ENCODE assay signal across 9 cellular contexts in genomic region chr3:52291508-52292181, GRCh38. TPM values are rescaled to one million over a fixed set of nuclear protein-coding genes. Genes with fewer than 3 reads are reported as not detected.
DNase-seq lines count a peak whose midpoint lies in the region; ATAC-seq and TF ChIP-seq lines count a peak whose summit lies in the region.
"Had no signal": no experiment of that assay in that cellular context is flagged by ENCODE, and none has a peak within 500 bp of the region (broad histone marks: within the 10 kb centered on the region; RNA-seq: fewer than 3 reads in every experiment).

No MANE protein-coding gene starts in this region.

- no peaks in the 10 kb centered on the region; the same call in 1 of the 2 replicates for H4K20me1 ChIP-seq in GM23338 (replicated peaks; ENCODE audit: insufficient read depth)

- ATAC-seq in GM23338 (peak; percentile 35), HG02870 (IDR thresholded peaks at IDR 0.05; ENCODE audit: unreplicated experiment) (no peak)

- no peaks in the 10 kb centered on the region; the same call in 2 of the 3 replicates for H3K36me3 Mint-ChIP-seq in GM23338 (ENCODE audit: low read depth)

- peaks cover 7% of the 10 kb centered on the region for H3K27me3 Mint-ChIP-seq in GM23338 (ENCODE audit: insufficient read depth, low read depth, poor library complexity)
- H3K27me3 Mint-ChIP-seq: dendritic cell treated with granulocyte-macrophage colony-stimulating factor and Interleukin-4, amounts not matched to agents 40 ng/mL and 50 ng/mL, for 4 days had no signal

- H3K4me3 ChIP-seq in GM23338 = no peak overlapping the region
- H3K4me3 ChIP-seq in fibroblast of the aortic adventitia (ENCODE audit: low read depth, low read length) = no peak overlapping the region

- H3K4me3 Mint-ChIP-seq in GM23338 = no peak overlapping the region
- H3K4me3 Mint-ChIP-seq: dendritic cell treated with granulocyte-macrophage colony-stimulating factor and Interleukin-4, amounts not matched to agents 40 ng/mL and 50 ng/mL, for 4 days had no signal

- H3K4me2 ChIP-seq in GM23338 = no peak overlapping the region

- H3K9me2 ChIP-seq in GM23338 (ENCODE audit: insufficient read depth) = no peaks in the 10 kb centered on the region

- H3K4me1 Mint-ChIP-seq in GM23338 = peaks cover 8% of the 10 kb centered on the region

- H3K79me2 ChIP-seq in GM23338 (replicated peaks; ENCODE audit: insufficient read depth) = peaks cover 6% of the 10 kb centered on the region; the same call in 1 of the 2 replicates

- H3K9me3 Mint-ChIP-seq in GM23338 = no peaks in the 10 kb centered on the region
- H3K9me3 Mint-ChIP-seq: dendritic cell treated with granulocyte-macrophage colony-stimulating factor and Interleukin-4, amounts not matched to agents 40 ng/mL and 50 ng/mL, for 4 days had no signal

- H2AFZ ChIP-seq in GM23338 = no peak overlapping the region

- peaks cover 7% of the 10 kb centered on the region for H3F3A ChIP-seq in GM23338 (replicated peaks; ENCODE audit: low read depth)

- no peaks in the 10 kb centered on the region for H3K36me3 ChIP-seq in GM23338 (ENCODE audit: insufficient read depth)

- no peaks in the 10 kb centered on the region for H3K27me3 ChIP-seq in GM23338 (ENCODE audit: insufficient read depth)

- peak; percentile 62 to 85 for TF ChIP-seq CTCF in GM23338 (conservative IDR thresholded peaks at IDR 0.05; ENCODE audit: low read depth in 2 of 2)
- TF ChIP-seq CTCF in fibroblast of the aortic adventitia (IDR thresholded peaks at IDR 0.05; ENCODE audit: insufficient read depth, low read length) = peak; percentile 58

- H3K4me1 ChIP-seq in GM23338 (ENCODE audit: insufficient read depth) = peaks cover 11% of the 10 kb centered on the region; the same call in 1 of the 2 replicates

- H3K27ac ChIP-seq in GM23338 (ENCODE audit: low read depth) = no peak overlapping the region

- no peak overlapping the region; the same call in 1 of the 2 replicates for H3K27ac Mint-ChIP-seq in GM23338
- H3K27ac Mint-ChIP-seq: dendritic cell treated with granulocyte-macrophage colony-stimulating factor and Interleukin-4, amounts not matched to agents 40 ng/mL and 50 ng/mL, for 4 days had no signal

- DNase-seq in AG20443 (ENCODE audit: low spot score) (peak; percentile 51), GM23338 (ENCODE audit: low spot score) (peak; percentile 65), fibroblast of the aortic adventitia (ENCODE audit: low read depth) (peak; percentile 35), foreskin melanocyte (no peak), NCI-H1930 (lab: John Stamatoyannopoulos, UW) (no peak)
- DNase-seq in activated CD4-positive, alpha-beta T cell treated with anti-CD3 and anti-CD28 coated beads, Interleukin-2, amount 50 U/mL, for 1 hour = peak; percentile 38
- DNase-seq in stimulated activated naive CD4-positive, alpha-beta T cell treated with Interleukin-2 at 50 U/mL for 16 hours (lab: John Stamatoyannopoulos, UW) = peak; percentile 14

TF ChIP-seq in GM23338, 12 proteins besides CTCF, POLR2A, EP300 and RAD21:
- TF ChIP-seq EZH2phosphoT487 (IDR thresholded peaks at IDR 0.05; ENCODE audit: unreplicated experiment) = no peak
- TF ChIP-seq NANOG (IDR thresholded peaks at IDR 0.05; ENCODE audit: borderline replicate concordance) = no peak
- TF ChIP-seq, protein P1, sequence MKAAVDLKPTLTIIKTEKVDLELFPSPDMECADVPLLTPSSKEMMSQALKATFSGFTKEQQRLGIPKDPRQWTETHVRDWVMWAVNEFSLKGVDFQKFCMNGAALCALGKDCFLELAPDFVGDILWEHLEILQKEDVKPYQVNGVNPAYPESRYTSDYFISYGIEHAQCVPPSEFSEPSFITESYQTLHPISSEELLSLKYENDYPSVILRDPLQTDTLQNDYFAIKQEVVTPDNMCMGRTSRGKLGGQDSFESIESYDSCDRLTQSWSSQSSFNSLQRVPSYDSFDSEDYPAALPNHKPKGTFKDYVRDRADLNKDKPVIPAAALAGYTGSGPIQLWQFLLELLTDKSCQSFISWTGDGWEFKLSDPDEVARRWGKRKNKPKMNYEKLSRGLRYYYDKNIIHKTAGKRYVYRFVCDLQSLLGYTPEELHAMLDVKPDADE (IDR thresholded peaks at IDR 0.05) = no peak
- TF ChIP-seq, protein P2, sequence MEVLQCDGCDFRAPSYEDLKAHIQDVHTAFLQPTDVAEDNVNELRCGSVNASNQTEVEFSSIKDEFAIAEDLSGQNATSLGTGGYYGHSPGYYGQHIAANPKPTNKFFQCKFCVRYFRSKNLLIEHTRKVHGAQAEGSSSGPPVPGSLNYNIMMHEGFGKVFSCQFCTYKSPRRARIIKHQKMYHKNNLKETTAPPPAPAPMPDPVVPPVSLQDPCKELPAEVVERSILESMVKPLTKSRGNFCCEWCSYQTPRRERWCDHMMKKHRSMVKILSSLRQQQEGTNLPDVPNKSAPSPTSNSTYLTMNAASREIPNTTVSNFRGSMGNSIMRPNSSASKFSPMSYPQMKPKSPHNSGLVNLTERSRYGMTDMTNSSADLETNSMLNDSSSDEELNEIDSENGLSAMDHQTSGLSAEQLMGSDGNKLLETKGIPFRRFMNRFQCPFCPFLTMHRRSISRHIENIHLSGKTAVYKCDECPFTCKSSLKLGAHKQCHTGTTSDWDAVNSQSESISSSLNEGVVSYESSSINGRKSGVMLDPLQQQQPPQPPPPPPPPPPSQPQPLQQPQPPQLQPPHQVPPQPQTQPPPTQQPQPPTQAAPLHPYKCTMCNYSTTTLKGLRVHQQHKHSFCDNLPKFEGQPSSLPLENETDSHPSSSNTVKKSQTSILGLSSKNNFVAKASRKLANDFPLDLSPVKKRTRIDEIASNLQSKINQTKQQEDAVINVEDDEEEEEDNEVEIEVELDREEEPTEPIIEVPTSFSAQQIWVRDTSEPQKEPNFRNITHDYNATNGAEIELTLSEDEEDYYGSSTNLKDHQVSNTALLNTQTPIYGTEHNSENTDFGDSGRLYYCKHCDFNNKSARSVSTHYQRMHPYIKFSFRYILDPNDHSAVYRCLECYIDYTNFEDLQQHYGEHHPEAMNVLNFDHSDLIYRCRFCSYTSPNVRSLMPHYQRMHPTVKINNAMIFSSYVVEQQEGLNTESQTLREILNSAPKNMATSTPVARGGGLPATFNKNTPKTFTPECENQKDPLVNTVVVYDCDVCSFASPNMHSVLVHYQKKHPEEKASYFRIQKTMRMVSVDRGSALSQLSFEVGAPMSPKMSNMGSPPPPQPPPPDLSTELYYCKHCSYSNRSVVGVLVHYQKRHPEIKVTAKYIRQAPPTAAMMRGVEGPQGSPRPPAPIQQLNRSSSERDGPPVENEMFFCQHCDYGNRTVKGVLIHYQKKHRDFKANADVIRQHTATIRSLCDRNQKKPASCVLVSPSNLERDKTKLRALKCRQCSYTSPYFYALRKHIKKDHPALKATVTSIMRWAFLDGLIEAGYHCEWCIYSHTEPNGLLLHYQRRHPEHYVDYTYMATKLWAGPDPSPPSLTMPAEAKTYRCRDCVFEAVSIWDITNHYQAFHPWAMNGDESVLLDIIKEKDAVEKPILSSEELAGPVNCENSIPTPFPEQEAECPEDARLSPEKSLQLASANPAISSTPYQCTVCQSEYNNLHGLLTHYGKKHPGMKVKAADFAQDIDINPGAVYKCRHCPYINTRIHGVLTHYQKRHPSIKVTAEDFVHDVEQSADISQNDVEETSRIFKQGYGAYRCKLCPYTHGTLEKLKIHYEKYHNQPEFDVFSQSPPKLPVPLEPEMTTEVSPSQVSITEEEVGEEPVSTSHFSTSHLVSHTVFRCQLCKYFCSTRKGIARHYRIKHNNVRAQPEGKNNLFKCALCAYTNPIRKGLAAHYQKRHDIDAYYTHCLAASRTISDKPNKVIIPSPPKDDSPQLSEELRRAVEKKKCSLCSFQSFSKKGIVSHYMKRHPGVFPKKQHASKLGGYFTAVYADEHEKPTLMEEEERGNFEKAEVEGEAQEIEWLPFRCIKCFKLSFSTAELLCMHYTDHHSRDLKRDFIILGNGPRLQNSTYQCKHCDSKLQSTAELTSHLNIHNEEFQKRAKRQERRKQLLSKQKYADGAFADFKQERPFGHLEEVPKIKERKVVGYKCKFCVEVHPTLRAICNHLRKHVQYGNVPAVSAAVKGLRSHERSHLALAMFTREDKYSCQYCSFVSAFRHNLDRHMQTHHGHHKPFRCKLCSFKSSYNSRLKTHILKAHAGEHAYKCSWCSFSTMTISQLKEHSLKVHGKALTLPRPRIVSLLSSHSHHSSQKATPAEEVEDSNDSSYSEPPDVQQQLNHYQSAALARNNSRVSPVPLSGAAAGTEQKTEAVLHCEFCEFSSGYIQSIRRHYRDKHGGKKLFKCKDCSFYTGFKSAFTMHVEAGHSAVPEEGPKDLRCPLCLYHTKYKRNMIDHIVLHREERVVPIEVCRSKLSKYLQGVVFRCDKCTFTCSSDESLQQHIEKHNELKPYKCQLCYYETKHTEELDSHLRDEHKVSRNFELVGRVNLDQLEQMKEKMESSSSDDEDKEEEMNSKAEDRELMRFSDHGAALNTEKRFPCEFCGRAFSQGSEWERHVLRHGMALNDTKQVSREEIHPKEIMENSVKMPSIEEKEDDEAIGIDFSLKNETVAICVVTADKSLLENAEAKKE (CRISPR knock-in tag; IDR thresholded peaks at IDR 0.05) = no peak
- TF ChIP-seq JUNB (IDR thresholded peaks at IDR 0.05; ENCODE audit: unreplicated experiment) = no peak
- no peak for TF ChIP-seq POLR2AphosphoS5 (IDR thresholded peaks at IDR 0.05; ENCODE audit: low read depth)
- no peak for TF ChIP-seq ZNF114 (CRISPR knock-in tag; IDR thresholded peaks at IDR 0.05)
- TF ChIP-seq CREB1 (CRISPR knock-in tag; IDR thresholded peaks at IDR 0.05; ENCODE audit: low read depth) = no peak
- TF ChIP-seq EZH2 (IDR thresholded peaks at IDR 0.05; ENCODE audit: low read depth, unreplicated experiment) = no peak

RNA-seq across cellular contexts. Expression of gene GLYCTK, which starts 4.0 kb away (rescaled TPM):
- 7.5 and 8.3 TPM in 2 replicates for total RNA-seq in GM23338 (2014; rRNA removed; shearing (Covaris generic))
- polyA plus RNA-seq in GM23338 (2016; fragmentation: Nextera tagmentation; extraction: Ambion mirVana) = 3.0 and 3.8 TPM in 2 replicates
- total RNA-seq in fibroblast of the aortic adventitia (ENCODE audit: low replicate concordance) = 6.1 and 10.4 TPM in 2 replicates

RNA-seq across cellular contexts. Expression of gene WDR82, which starts 13.2 kb away (rescaled TPM):
- 69.8 and 71.8 TPM in 2 replicates for total RNA-seq in GM23338 (2014; rRNA removed; shearing (Covaris generic))
- 25.2 and 31.2 TPM in 2 replicates for polyA plus RNA-seq in GM23338 (2016; fragmentation: Nextera tagmentation; extraction: Ambion mirVana)
- 39.6 and 61.5 TPM in 2 replicates for total RNA-seq in fibroblast of the aortic adventitia (ENCODE audit: low replicate concordance)

RNA-seq across cellular contexts. Expression of gene DNAH1, which starts 24.5 kb away (rescaled TPM):
- 0.35 and 1.8 TPM in 2 replicates for total RNA-seq in GM23338 (2014; rRNA removed; shearing (Covaris generic))
- polyA plus RNA-seq in GM23338 (2016; fragmentation: Nextera tagmentation; extraction: Ambion mirVana) = 0.17 and 0.81 TPM in 2 replicates
- 3.4 and 6.0 TPM in 2 replicates for total RNA-seq in fibroblast of the aortic adventitia (ENCODE audit: low replicate concordance)

RNA-seq across cellular contexts. Expression of gene PPM1M, which starts 46.1 kb away (rescaled TPM):
- total RNA-seq in GM23338 (2014; rRNA removed; shearing (Covaris generic)) = 1.8 and 4.0 TPM in 2 replicates
- polyA plus RNA-seq in GM23338 (2016; fragmentation: Nextera tagmentation; extraction: Ambion mirVana) = 2.2 and 2.8 TPM in 2 replicates
- total RNA-seq in fibroblast of the aortic adventitia (ENCODE audit: low replicate concordance) = 27.4 and 42.4 TPM in 2 replicates

RNA-seq across cellular contexts. Expression of gene TWF2, which starts 52.7 kb away (rescaled TPM):
- total RNA-seq in GM23338 (2014; rRNA removed; shearing (Covaris generic)) = 120 and 123 TPM in 2 replicates
- 38.6 and 38.9 TPM in 2 replicates for polyA plus RNA-seq in GM23338 (2016; fragmentation: Nextera tagmentation; extraction: Ambion mirVana)
- 97.5 and 109 TPM in 2 replicates for total RNA-seq in fibroblast of the aortic adventitia (ENCODE audit: low replicate concordance)

Comparison
In these comparisons a context has a peak if more than half of its experiments do, and no peak if none do; other contexts are left out.
1. DNase-seq: peak in AG20443 (single experiment), GM23338 (single experiment), activated CD4-positive, alpha-beta T cell treated with anti-CD3 and anti-CD28 coated beads, Interleukin-2, amount 50 U/mL, for 1 hour (single experiment), fibroblast of the aortic adventitia (single experiment) and stimulated activated naive CD4-positive, alpha-beta T cell treated with Interleukin-2 at 50 U/mL for 16 hours (single experiment); none in foreskin melanocyte (single experiment) and NCI-H1930 (0 of 2).